In genomic region chr5:159033351-159033657, GRCh38 we compare ENCODE assay signal across 20 cellular contexts.
A peak's percentile ranks its signal among the peaks of the same experiment; 100 is the strongest.
DNase-seq lines count a peak whose midpoint lies in the region; TF ChIP-seq lines count a peak whose summit lies in the region.
"Had no signal": no experiment of that assay in that cellular context is flagged by ENCODE, and none has a peak within 500 bp of the region (broad histone marks: within the 10 kb centered on the region; RNA-seq: fewer than 3 reads in every experiment).

No MANE protein-coding gene starts in this region.

- H3K4me3 Mint-ChIP-seq in nephron = peak overlapping the region in 1 of 3 experiments; percentile 19
- H3K4me3 Mint-ChIP-seq: CD4-positive, CD25-positive, alpha-beta regulatory T cell; natural killer cell had no signal

- peak; percentile 22 for DNase-seq in A673 (ENCODE audit: low spot score)
- peak; percentile 35 for DNase-seq in NCI-H82 (lab: John Stamatoyannopoulos, UW)
- DNase-seq in dermis blood vessel endothelial cell = peak; percentile 68
- DNase-seq in activated naive CD4-positive, alpha-beta T cell treated with Interleukin-2 at 50 U/mL for 16 hours = no peak
- DNase-seq in islet precursor cell = no peak
- no peak for DNase-seq in NCI-H1092 treated with DMSO at 0.1 percent for 48 hours (lab: John Stamatoyannopoulos, UW)
- DNase-seq in NOMO-1 treated with DMSO at 0.1 percent for 48 hours (lab: John Stamatoyannopoulos, UW; ENCODE audit: unreplicated experiment) = no peak
- DNase-seq: activated CD4-positive, alpha-beta T cell treated with anti-CD3 and anti-CD28 coated beads, Interleukin-2, amount 50 U/mL, for 48 hours; activated naive CD4-positive, alpha-beta T cell; body of pancreas; CD4-positive, CD25-positive, alpha-beta regulatory T cell; mammary epithelial cell; MM.1S; natural killer cell; NCI-H1930; NCI-H446 treated with DMSO at 0.1 percent for 48 hours; transverse colon; WERI-Rb-1 had no signal

- no TSS peak for BruUV-seq in A673 (replicated peaks; lab: Mats Ljungman, UMichigan)

- no peak overlapping the region for H3K4me3 ChIP-seq in A673 (ENCODE audit: low read depth, low read length, poor library complexity, severe bottlenecking)
- H3K4me3 ChIP-seq: A549, body of pancreas, transverse colon had no signal

- peaks cover 10% of the 10 kb centered on the region for H3K9me3 Mint-ChIP-seq in nephron

- no peak for TF ChIP-seq CTCF in A673 (conservative IDR thresholded peaks at IDR 0.05; ENCODE audit: low read depth, low read length)
- no peak for TF ChIP-seq CTCF in nephron (IDR thresholded peaks at IDR 0.05; ENCODE audit: unreplicated experiment in 3 of 3)

- peak overlapping the region; percentile 79 to 97 (median 80) for H3K27ac Mint-ChIP-seq in nephron
- H3K27ac Mint-ChIP-seq: CD4-positive, CD25-positive, alpha-beta regulatory T cell; natural killer cell had no signal

- H3K4me1 ChIP-seq in A673 (ENCODE audit: insufficient read depth, low read length, poor library complexity, severe bottlenecking) = no peaks in the 10 kb centered on the region
- H3K4me1 ChIP-seq: A549, transverse colon had no signal

- CTCF ChIA-PET in A673 (lab: Charles Lee) = no interaction called here

- H3K9me3 ChIP-seq in A673 (ENCODE audit: low read depth, low read length, poor library complexity, severe bottlenecking) = no peaks in the 10 kb centered on the region
- H3K9me3 ChIP-seq: body of pancreas, transverse colon had no signal

- POLR2A ChIA-PET in A673 (lab: Charles Lee; ENCODE audit: low non-redundant PET) = no interaction called here

- H3K36me3 ChIP-seq in A673 (ENCODE audit: insufficient read depth, low read length, poor library complexity, severe bottlenecking) = no peaks in the 10 kb centered on the region
- H3K36me3 ChIP-seq: transverse colon, WERI-Rb-1 had no signal

- no peaks in the 10 kb centered on the region for H3K27me3 ChIP-seq in A673 (replicated peaks; ENCODE audit: insufficient read depth, low read depth, low read length, poor library complexity)
- H3K27me3 ChIP-seq: body of pancreas, transverse colon had no signal

- intact Hi-C loops in A673 (cut with micrococcal nuclease; ENCODE audit: unreplicated experiment) = no loop called here

- H3K27me3 Mint-ChIP-seq in nephron (ENCODE audit: low read depth) = peaks cover 5% of the 10 kb centered on the region

- peaks cover 48% of the 10 kb centered on the region for H3K4me1 Mint-ChIP-seq in nephron
- H3K4me1 Mint-ChIP-seq: CD4-positive, CD25-positive, alpha-beta regulatory T cell; natural killer cell had no signal

- peaks cover 15% of the 10 kb centered on the region for H3K36me3 Mint-ChIP-seq in nephron (ENCODE audit: low read depth)
- H3K36me3 Mint-ChIP-seq: CD4-positive, CD25-positive, alpha-beta regulatory T cell; natural killer cell had no signal

- H3K27ac ChIP-seq in A673 (ENCODE audit: low read depth, low read length, poor library complexity, severe bottlenecking) = no peak overlapping the region
- H3K27ac ChIP-seq: A549, WERI-Rb-1 had no signal

Comparison
In these comparisons a context has a peak if more than half of its experiments do, and no peak if none do; other contexts are left out.
1. DNase-seq: peak in A673 (single experiment), NCI-H82 (single experiment) and dermis blood vessel endothelial cell (single experiment); none in activated naive CD4-positive, alpha-beta T cell treated with Interleukin-2 at 50 U/mL for 16 hours (single experiment), islet precursor cell (single experiment), NCI-H1092 treated with DMSO at 0.1 percent for 48 hours (single experiment) and NOMO-1 treated with DMSO at 0.1 percent for 48 hours (single experiment).